In the genomic region with DNA sequence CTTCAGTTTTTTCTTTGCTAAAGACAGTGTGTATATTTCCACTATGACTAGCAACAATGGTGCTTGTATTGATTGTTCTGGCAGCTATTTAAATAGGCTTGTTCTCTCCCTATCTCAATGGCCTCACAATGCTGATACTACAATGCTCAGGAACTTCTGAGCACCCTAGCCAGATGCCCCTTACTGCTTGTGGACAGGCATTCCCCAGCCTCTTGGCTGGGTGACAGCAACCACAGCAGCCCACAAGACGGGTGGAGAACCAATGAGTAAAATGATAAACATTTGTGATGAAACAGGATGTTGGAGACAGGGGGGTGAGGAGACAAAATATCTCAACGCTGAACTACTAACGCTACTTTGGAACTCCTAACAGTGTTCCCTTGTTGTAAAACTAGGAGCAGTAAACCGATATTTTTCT, we compare ENCODE assay signal across 8 cellular contexts. TPM values are rescaled to one million over a fixed set of nuclear protein-coding genes. Genes with fewer than 3 reads are reported as not detected.
DNase-seq lines count a peak whose midpoint lies in the region; ATAC-seq, FAIRE-seq and TF ChIP-seq lines count a peak whose summit lies in the region.

No MANE protein-coding gene starts in this region.

- H3K27me3 ChIP-seq in adrenal gland (no peaks in the 10 kb centered on the region), keratinocyte (ENCODE audit: control insufficient read depth, extremely low read depth, insufficient read depth, low read length) (no peaks in the 10 kb centered on the region)

- dilution Hi-C loops in keratinocyte (cut with MboI; ENCODE audit: extremely low pct_ligation_motif_present, low sequenced_read_pairs), result no loop called here

- peak; percentile 96 for FAIRE-seq in keratinocyte (lab: Jason Lieb, UNC)

- DNase-seq in AG20443 (ENCODE audit: low spot score) (peak; percentile 88), SW480 (ENCODE audit: low spot score) (peak; percentile 84), adrenal gland (peak in 6 of 7 donors; percentile 26 to 62 (median 36)), keratinocyte (ENCODE audit: low read depth, low spot score) (peak; percentile 66), 8988T (no peak)
- peak; percentile 54 to 55 for DNase-seq in stimulated activated CD8-positive, alpha-beta memory T cell treated with anti-CD3 and anti-CD28 coated beads, Interleukin-2, amount 100 ng/mL, for 1 hour (ENCODE audit: low read depth in 2 of 2)

- peaks cover 0 to 14% of the 10 kb centered on the region in 2 donors for H3K4me1 ChIP-seq in adrenal gland (replicated peaks in 1 of 2)
- H3K4me1 ChIP-seq in keratinocyte (ENCODE audit: control insufficient read depth, extremely low read depth, insufficient read depth, low read length), result peaks cover 28% of the 10 kb centered on the region

- H3K9me3 ChIP-seq in adrenal gland (replicated peaks in 1 of 3) (no peaks in the 10 kb centered on the region), keratinocyte (ENCODE audit: control insufficient read depth, low read depth, low read length) (no peaks in the 10 kb centered on the region)

- no peak for TF ChIP-seq CTCF in adrenal gland (IDR thresholded peaks at IDR 0.05)
- TF ChIP-seq CTCF in keratinocyte (optimal IDR thresholded peaks at IDR 0.05 in 1 of 3, IDR thresholded peaks at IDR 0.05 in 1 of 3, conservative IDR thresholded peaks at IDR 0.05 in 1 of 3; ENCODE audit: extremely low read depth in 1 of 3, insufficient read depth in 2 of 3, low read length in 3 of 3), result no peak

- H3K36me3 ChIP-seq in adrenal gland (replicated peaks in 1 of 2), result no peaks in the 10 kb centered on the region
- peaks cover 0 to 2% of the 10 kb centered on the region in 2 experiments for H3K36me3 ChIP-seq in keratinocyte (ENCODE audit: control insufficient read depth in 2 of 2, extremely low read depth in 1 of 2, insufficient read depth in 2 of 2, low read length in 2 of 2)

- intact Hi-C loops in adrenal gland (cut with DNase I), result no loop called here

- peak; percentile 84 for ATAC-seq in GM19438 (IDR thresholded peaks at IDR 0.05; ENCODE audit: low read depth, unreplicated experiment)
- ATAC-seq in HG03469 (IDR thresholded peaks at IDR 0.05; ENCODE audit: unreplicated experiment), result peak; percentile 72

- H2AFZ ChIP-seq in keratinocyte (ENCODE audit: control insufficient read depth, low read length), result no peak overlapping the region

- H3K27ac ChIP-seq in adrenal gland (no peak overlapping the region), keratinocyte (ENCODE audit: control insufficient read depth, insufficient read depth, low read length) (peak overlapping the region; percentile 94)

- peaks cover 12% of the 10 kb centered on the region for H3K79me2 ChIP-seq in keratinocyte (ENCODE audit: control insufficient read depth, insufficient read depth, low read length)

- peak overlapping the region; percentile 70 for H3K9ac ChIP-seq in keratinocyte (ENCODE audit: control insufficient read depth, extremely low read depth, insufficient read depth, low read length)

- H3K4me2 ChIP-seq in keratinocyte (ENCODE audit: control insufficient read depth, extremely low read depth, insufficient read depth, low read depth, low read length), result peak overlapping the region; percentile 84

- no peaks in the 10 kb centered on the region for H3K9me1 ChIP-seq in keratinocyte (ENCODE audit: control insufficient read depth, extremely low read depth, insufficient read depth, low read length)

- H3K4me3 ChIP-seq in adrenal gland (no peak overlapping the region), keratinocyte (ENCODE audit: control insufficient read depth in 2 of 3, extremely low read depth in 1 of 3, insufficient read depth in 2 of 3, low read depth in 1 of 3, low read length in 3 of 3) (peak overlapping the region in 2 of 3 experiments; percentile 43 to 44)

- WGBS in adrenal gland, 4 donors, result 51 to 71% (median 54%) methylated on average over 4 of the region's 4 CpGs

- TF ChIP-seq POLR2A in adrenal gland (IDR thresholded peaks at IDR 0.05), result no peak

- no peaks in the 10 kb centered on the region for H4K20me1 ChIP-seq in keratinocyte (ENCODE audit: control insufficient read depth, extremely low read depth, insufficient read depth, low read length)

RNA-seq across cellular contexts. Expression of a gene that starts 42.3 kb away (rescaled TPM):
- 10 to 100 TPM; 10.7 to 27.6 (median 20.4) TPM for total RNA-seq in adrenal gland
- polyA plus RNA-seq in adrenal gland (1 to 10 TPM; 5.4 to 9.0 (median 8.4) TPM), keratinocyte (5.9 to 8.9 TPM (median 6.5 TPM) in 3 replicates)
- polyA plus RNA-seq in keratinocyte (2011; ENCODE audit: low read depth), result 9.0 TPM
- 3.9 and 4.8 TPM in 2 replicates for polyA plus RNA-seq in keratinocyte (2011; cell fraction: cytosol; rRNA removed)
- polyA plus RNA-seq in keratinocyte (2011; cell fraction: nucleus; rRNA removed), result 17.0 and 18.4 TPM in 2 replicates
- polyA plus RNA-seq in keratinocyte (2012; ENCODE audit: low replicate concordance), result 8.4 and 8.7 TPM in 2 replicates
- 15.0 to 21.8 TPM (median 15.5 TPM) in 3 replicates for polyA minus RNA-seq in keratinocyte
- polyA minus RNA-seq in keratinocyte (2011; cell fraction: cytosol; rRNA and poly(A)+ RNA removed), result 4.2 TPM
- 13.5 and 26.3 TPM in 2 replicates for polyA minus RNA-seq in keratinocyte (2011; cell fraction: nucleus; rRNA and poly(A)+ RNA removed)

Comparison
In these comparisons a context has a peak if more than half of its experiments do, and no peak if none do; other contexts are left out.
1. H3K4me3 ChIP-seq: peak in keratinocyte (2 of 3); none in adrenal gland (0 of 4).